In the genomic region with DNA sequence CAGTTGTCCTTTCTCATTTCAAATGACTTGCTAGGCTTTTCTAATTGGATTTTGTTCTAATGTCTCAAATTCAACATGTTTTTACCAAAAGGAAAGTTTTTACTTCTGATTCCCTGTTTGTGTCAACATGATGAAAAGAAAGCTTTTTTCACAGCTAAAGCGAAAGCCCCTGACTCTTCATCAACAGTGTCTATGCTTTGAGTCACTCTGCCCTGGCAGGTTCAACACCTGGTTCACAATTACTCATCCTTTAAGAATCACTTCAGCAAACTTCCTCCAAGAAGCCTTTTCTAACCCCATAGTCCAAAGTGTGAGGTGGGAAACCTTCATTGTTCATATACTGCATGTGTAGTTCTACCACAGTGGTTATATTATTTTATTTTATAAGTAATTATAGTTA, we compare ENCODE assay signal across 12 cellular contexts. TPM values are rescaled to one million over a fixed set of nuclear protein-coding genes. Genes with fewer than 3 reads are reported as not detected.
DNase-seq lines count a peak whose midpoint lies in the region; ATAC-seq, FAIRE-seq and TF ChIP-seq lines count a peak whose summit lies in the region.
"Had no signal": no experiment of that assay in that cellular context is flagged by ENCODE, and none has a peak within 500 bp of the region (broad histone marks: within the 10 kb centered on the region; RNA-seq: fewer than 3 reads in every experiment).

No MANE protein-coding gene starts in this region.

- peak overlapping the region; percentile 56 for H3K4me2 ChIP-seq in HCT116 (ENCODE audit: low read length)

- H4K20me1 ChIP-seq in HCT116 (ENCODE audit: insufficient read depth): no peaks in the 10 kb centered on the region

- peak overlapping the region; percentile 38; the same call in 1 of the 2 replicates for H3K27ac ChIP-seq in HCT116 (ENCODE audit: low read depth, low read length)
- H3K27ac ChIP-seq in pancreas: no peak overlapping the region
- H3K27ac ChIP-seq: left ventricle myocardium inferior, skin epidermis had no signal

- peaks cover 12 to 25% of the 10 kb centered on the region in 2 donors for H3K27me3 Mint-ChIP-seq in natural killer cell (ENCODE audit: low read depth in 2 of 2)

- no peak for FAIRE-seq in pancreas (lab: Jason Lieb, UNC)

- no peaks in the 10 kb centered on the region for H3K36me3 Mint-ChIP-seq in natural killer cell

- intact Hi-C loops in HCT116 (cut with micrococcal nuclease) (no loop called here), pancreas (cut with DNase I) (no loop called here), natural killer cell (cut with micrococcal nuclease) (no loop called here)

- H3K36me3 ChIP-seq in HCT116 (ENCODE audit: control insufficient read depth in 1 of 2, insufficient read depth in 2 of 2, low read length in 2 of 2) (no peaks in the 10 kb centered on the region), pancreas (no peaks in the 10 kb centered on the region), MG63 (no peaks in the 10 kb centered on the region)
- H3K36me3 ChIP-seq: left ventricle myocardium inferior had no signal

- H3K9me3 ChIP-seq in HCT116 (ENCODE audit: control insufficient read depth in 1 of 2, insufficient read depth in 1 of 2, low read depth in 1 of 2, low read length in 2 of 2) (no peaks in the 10 kb centered on the region), pancreas (no peaks in the 10 kb centered on the region), MG63 (no peaks in the 10 kb centered on the region)
- H3K9me3 ChIP-seq: left ventricle myocardium inferior had no signal

- H3K9ac ChIP-seq in HCT116 (ENCODE audit: low read length): peak overlapping the region; percentile 46

- H3K4me3 ChIP-seq in HCT116 (replicated peaks in 1 of 2; ENCODE audit: low read depth in 1 of 2, low read length in 2 of 2): peak overlapping the region in 1 of 2 experiments; percentile 29; a peak in 2 of 4 replicates
- H3K4me3 ChIP-seq in pancreas: no peak overlapping the region
- no peak overlapping the region for H3K4me3 ChIP-seq in MG63
- H3K4me3 ChIP-seq: left ventricle myocardium inferior, skin epidermis had no signal

- peak overlapping the region; percentile 4 for H2AFZ ChIP-seq in HCT116 (ENCODE audit: low read depth, low read length, poor library complexity, severe bottlenecking)

- H3K4me1 ChIP-seq in HCT116 (ENCODE audit: control insufficient read depth in 1 of 2, insufficient read depth in 2 of 2, low read length in 2 of 2): peaks cover 26 to 61% of the 10 kb centered on the region in 2 experiments
- H3K4me1 ChIP-seq in pancreas: no peaks in the 10 kb centered on the region
- H3K4me1 ChIP-seq: left ventricle myocardium inferior had no signal

- H3K4me3 Mint-ChIP-seq in natural killer cell: no peak overlapping the region

- DNase-seq in HCT116 (ENCODE audit: low read depth, low spot score) (no peak), pancreas (no peak), MG63 (no peak), natural killer cell (no peak), SW480 (ENCODE audit: low spot score) (no peak)
- DNase-seq: left ventricle myocardium inferior, SIG-M5 had no signal

- no peak overlapping the region for H3K27ac Mint-ChIP-seq in natural killer cell

- RAD21 ChIA-PET in HCT116 (lab: Charles Lee; ENCODE audit: low non-redundant PET in 1 of 2, low total read pairs in 2 of 2, uncharacterized antibody in 2 of 2, unreplicated experiment in 2 of 2): no interaction called here

- H3K27me3 ChIP-seq in HCT116 (ENCODE audit: insufficient read depth, low read length) (no peaks in the 10 kb centered on the region), pancreas (no peaks in the 10 kb centered on the region), MG63 (no peaks in the 10 kb centered on the region)

- 81 to 85% methylated on average over 1 of the region's 1 CpG for WGBS in pancreas, 2 donors

- TF ChIP-seq POLR2A in HCT116 (IDR thresholded peaks at IDR 0.05; ENCODE audit: borderline replicate concordance, extremely low read depth, insufficient read depth, insufficient read length): no peak

- CTCF ChIA-PET in HCT116 (lab: Charles Lee): interaction anchor here (1.3 kb wide), 1 partner anchor 20 kb away, joined by 3 read pairs; no protein-coding TSS in a partner anchor

- POLR2A ChIA-PET in HCT116 (lab: Charles Lee): no interaction called here

- ATAC-seq in GM18873 (IDR thresholded peaks at IDR 0.05; ENCODE audit: low FRiP score, unreplicated experiment) (peak; percentile 87), HCT116 (peak; percentile 67), HG03521 (IDR thresholded peaks at IDR 0.05; ENCODE audit: unreplicated experiment) (peak; percentile 76), pancreas (peak in 3 of 4 donors; percentile 44 to 84 (median 73)), natural killer cell (no peak)

- no peaks in the 10 kb centered on the region for H3K9me2 ChIP-seq in HCT116 (ENCODE audit: insufficient read depth)

- H3K4me1 Mint-ChIP-seq in natural killer cell: no peaks in the 10 kb centered on the region

- TF ChIP-seq RAD21 in HCT116 (IDR thresholded peaks at IDR 0.05; ENCODE audit: low read depth): peak; percentile 11; the same call in 1 of the 2 replicates

- H3K9me3 Mint-ChIP-seq in natural killer cell: no peaks in the 10 kb centered on the region

- H3K79me2 ChIP-seq in HCT116 (ENCODE audit: insufficient read depth, low read length): no peaks in the 10 kb centered on the region

- BruUV-seq in HCT116 (replicated peaks; lab: Mats Ljungman, UMichigan): no TSS peak

- TF ChIP-seq CTCF in HCT116 (IDR thresholded peaks at IDR 0.05 in 2 of 3, conservative IDR thresholded peaks at IDR 0.05 in 1 of 3; ENCODE audit: borderline replicate concordance in 1 of 3, insufficient read depth in 1 of 3, low read depth in 2 of 3, low read length in 2 of 3): no peak
- no peak for TF ChIP-seq CTCF in pancreas (IDR thresholded peaks at IDR 0.05)
- no peak for TF ChIP-seq CTCF in natural killer cell (IDR thresholded peaks at IDR 0.05)

TF ChIP-seq in HCT116, 20 proteins besides CTCF, POLR2A, EP300 and RAD21:
- TF ChIP-seq JUND (IDR thresholded peaks at IDR 0.05) (peak; percentile 82), POLR2AphosphoS5 (IDR thresholded peaks at IDR 0.05; ENCODE audit: low read depth, low read length) (peak; percentile 35; the same call in 1 of the 2 replicates), FOSL1 (IDR thresholded peaks at IDR 0.05; ENCODE audit: low read depth) (peak; percentile 87), YY1 (IDR thresholded peaks at IDR 0.05; ENCODE audit: extremely low read depth, insufficient replicate concordance, low read depth, low read length) (no peak), ZFX (IDR thresholded peaks at IDR 0.05) (no peak), TCF7L2 (IDR thresholded peaks at IDR 0.05; ENCODE audit: borderline replicate concordance, extremely low read depth, insufficient read depth, insufficient read length) (no peak), CBX3 (IDR thresholded peaks at IDR 0.05; ENCODE audit: low read depth) (peak; percentile 40; the same call in 1 of the 2 replicates), EGR1 (IDR thresholded peaks at IDR 0.05; ENCODE audit: low read depth) (no peak), EZH2phosphoT487 (IDR thresholded peaks at IDR 0.05; ENCODE audit: borderline replicate concordance) (no peak), SP1 (IDR thresholded peaks at IDR 0.05; ENCODE audit: low read depth) (peak; percentile 78), MAX (IDR thresholded peaks at IDR 0.05) (0 out of 2 replicates have a peak, but pooled peaks have one; percentile 30), REST (IDR thresholded peaks at IDR 0.05; ENCODE audit: low read depth) (no peak)
- TF ChIP-seq, protein P1, sequence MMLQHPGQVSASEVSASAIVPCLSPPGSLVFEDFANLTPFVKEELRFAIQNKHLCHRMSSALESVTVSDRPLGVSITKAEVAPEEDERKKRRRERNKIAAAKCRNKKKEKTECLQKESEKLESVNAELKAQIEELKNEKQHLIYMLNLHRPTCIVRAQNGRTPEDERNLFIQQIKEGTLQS (IDR thresholded peaks at IDR 0.05): 0 out of 2 replicates have a peak, but pooled peaks have one; percentile 7

RNA-seq across cellular contexts. Expression of gene DSG2, which starts 7.6 kb away (rescaled TPM):
- total RNA-seq in HCT116 (2021; ENCODE audit: unreplicated experiment): 123 TPM
- polyA plus RNA-seq in HCT116 (2012): 69.2 and 81.4 TPM in 2 replicates
- total RNA-seq in pancreas: 10 to 100 TPM; 23.2 to 62.1 (median 26.5) TPM
- polyA plus RNA-seq in pancreas: 10 to 100 TPM in 1 of 2 donors, 1 to 10 TPM in 1; 7.6 to 15.8 TPM
- 8.8 and 12.7 TPM in 2 replicates for total RNA-seq in MG63 (2014; rRNA removed; shearing (Covaris generic); ENCODE audit: low replicate concordance)
- total RNA-seq in natural killer cell: under 1 TPM in 2 of 3 donors, not detected in 1; 0.05 to 0.53 TPM

RNA-seq across cellular contexts. Expression of gene DSG3, which starts 42.8 kb away (rescaled TPM):
- total RNA-seq in HCT116 (2021; ENCODE audit: unreplicated experiment) (0.05 TPM), pancreas (not detected), natural killer cell (under 1 TPM in 1 of 3 donors, not detected in 2; 0.28 TPM)
- not detected in 2 replicates for polyA plus RNA-seq in HCT116 (2012)
- under 1 TPM in 1 of 2 donors, not detected in 1; 0.02 TPM for polyA plus RNA-seq in pancreas
- not detected in 2 replicates for total RNA-seq in MG63 (2014; rRNA removed; shearing (Covaris generic); ENCODE audit: low replicate concordance)
- total RNA-seq: left ventricle myocardium inferior, LHCN-M2, subcutaneous adipose tissue had no signal

Comparison
In these comparisons a context has a peak if more than half of its experiments do, and no peak if none do; other contexts are left out.
1. ATAC-seq: peak in GM18873 (single experiment), HCT116 (single experiment), HG03521 (single experiment) and pancreas (3 of 4); none in natural killer cell (0 of 3).